ENCODE assay signal across 14 cellular contexts in the genomic region with DNA sequence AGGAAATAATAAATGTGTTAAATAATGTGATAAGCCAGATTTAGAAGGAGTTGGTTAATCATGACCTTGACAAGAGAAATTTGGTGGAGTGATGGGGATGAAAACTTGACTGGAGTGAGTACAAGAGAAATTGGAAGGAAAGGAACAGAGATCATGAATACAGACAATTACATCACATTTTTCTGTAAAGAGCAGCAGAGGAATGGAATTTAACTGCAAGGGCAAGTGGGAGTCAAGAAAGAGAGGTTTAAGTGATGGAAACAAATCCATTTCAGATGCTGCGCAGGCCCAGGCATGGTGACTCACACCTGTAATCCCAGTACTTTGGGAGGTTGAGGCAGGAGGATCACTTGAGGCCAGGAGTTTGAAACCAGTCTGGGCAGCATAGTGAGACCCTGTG.
A peak's percentile ranks its signal among the peaks of the same experiment; 100 is the strongest.
DNase-seq lines count a peak whose midpoint lies in the region; TF ChIP-seq lines count a peak whose summit lies in the region.
"Had no signal": no experiment of that assay in that cellular context is flagged by ENCODE, and none has a peak within 500 bp of the region (broad histone marks: within the 10 kb centered on the region; RNA-seq: fewer than 3 reads in every experiment).

No MANE protein-coding gene starts in this region.

- no peaks in the 10 kb centered on the region for H4K20me1 ChIP-seq in MM.1S (ENCODE audit: insufficient read depth, low read length)

- H3F3A ChIP-seq in MM.1S (ENCODE audit: insufficient read depth, low read length) = no peaks in the 10 kb centered on the region

- no peak overlapping the region for H2AFZ ChIP-seq in MM.1S (ENCODE audit: low read length)

- no peak overlapping the region for H3K9ac ChIP-seq in MM.1S (ENCODE audit: low read length)

- peaks cover 7% of the 10 kb centered on the region for H3K4me1 ChIP-seq in HEK293 (ENCODE audit: control insufficient read depth, insufficient read depth, low read length)
- 0 out of 2 replicates have a peak, but pooled peaks cover 4% of the 10 kb centered on the region for H3K4me1 ChIP-seq in MM.1S (ENCODE audit: low read length)

- H3K4me2 ChIP-seq in MM.1S (ENCODE audit: low read depth, low read length) = no peak overlapping the region

- H3K4me3 ChIP-seq in AG10803 (ENCODE audit: low read length) (no peak overlapping the region), HEK293 (ENCODE audit: low read depth, low read length) (no peak overlapping the region), MM.1S (ENCODE audit: low read length) (no peak overlapping the region)

- no peak for TF ChIP-seq CTCF in AG10803 (conservative IDR thresholded peaks at IDR 0.05; ENCODE audit: low read length)
- TF ChIP-seq CTCF in HEK293 (tag by site-specific recombination; IDR thresholded peaks at IDR 0.05) = no peak
- TF ChIP-seq CTCF in MM.1S (IDR thresholded peaks at IDR 0.05; ENCODE audit: low read length) = no peak

- no peaks in the 10 kb centered on the region for H3K9me2 ChIP-seq in MM.1S (replicated peaks; ENCODE audit: insufficient read depth, low read length)

- H3K27ac ChIP-seq in HEK293 (ENCODE audit: extremely low read depth, low read depth, low read length) (no peak overlapping the region), MM.1S (ENCODE audit: low read length) (no peak overlapping the region)

- H3K9me3 ChIP-seq in HEK293 (ENCODE audit: control insufficient read depth, insufficient read depth, low read depth, low read length) (no peaks in the 10 kb centered on the region), MM.1S (replicated peaks; ENCODE audit: insufficient read depth, low read length) (no peaks in the 10 kb centered on the region)

- POLR2A ChIA-PET in HEK293 (lab: Yijun Ruan, JAX) = no interaction called here

- H3K27me3 ChIP-seq in MM.1S (replicated peaks; ENCODE audit: insufficient read depth, low read length) = no peaks in the 10 kb centered on the region

- no peaks in the 10 kb centered on the region for H3K79me2 ChIP-seq in MM.1S (ENCODE audit: low read length)

- no peaks in the 10 kb centered on the region for H3K36me3 ChIP-seq in HEK293 (ENCODE audit: control insufficient read depth in 2 of 2, insufficient read depth in 1 of 2, low read length in 2 of 2)
- no peaks in the 10 kb centered on the region for H3K36me3 ChIP-seq in MM.1S (replicated peaks; ENCODE audit: insufficient read depth, low read length)

- CTCF ChIA-PET in HEK293 (lab: Yijun Ruan, JAX) = no interaction called here

- DNase-seq in AG10803 (ENCODE audit: low read depth) (peak; percentile 15), amniotic epithelial cell (ENCODE audit: low read depth) (peak; percentile 80), fibroblast of peridontal ligament (ENCODE audit: extremely low read depth) (peak; percentile 47), AG08396 (ENCODE audit: low spot score) (no peak), HUDEP-2 (lab: John Stamatoyannopoulos, UW; ENCODE audit: unreplicated experiment in 76 of 76) (no peak), SHP77 treated with DMSO at 0.1 percent for 48 hours (lab: John Stamatoyannopoulos, UW) (no peak), MM.1S (no peak)
- DNase-seq: 8988T; C1 segment of cervical spinal cord; Calu3; CD4-positive, alpha-beta T cell; DMS 273 treated with DMSO at 0.1 percent for 48 hours; HCEC 1CT had no signal

TF ChIP-seq in HEK293, 187 proteins besides CTCF, POLR2A, EP300 and RAD21:
- TF ChIP-seq PRDM1 (tag by site-specific recombination; IDR thresholded peaks at IDR 0.05) (0 out of 2 replicates have a peak, but pooled peaks have one; percentile 42), ZSCAN23 (tag by site-specific recombination; IDR thresholded peaks at IDR 0.05) (no peak), BCL11B (tag by site-specific recombination; IDR thresholded peaks at IDR 0.05; ENCODE audit: low read depth) (no peak)
- TF ChIP-seq, protein P1, sequence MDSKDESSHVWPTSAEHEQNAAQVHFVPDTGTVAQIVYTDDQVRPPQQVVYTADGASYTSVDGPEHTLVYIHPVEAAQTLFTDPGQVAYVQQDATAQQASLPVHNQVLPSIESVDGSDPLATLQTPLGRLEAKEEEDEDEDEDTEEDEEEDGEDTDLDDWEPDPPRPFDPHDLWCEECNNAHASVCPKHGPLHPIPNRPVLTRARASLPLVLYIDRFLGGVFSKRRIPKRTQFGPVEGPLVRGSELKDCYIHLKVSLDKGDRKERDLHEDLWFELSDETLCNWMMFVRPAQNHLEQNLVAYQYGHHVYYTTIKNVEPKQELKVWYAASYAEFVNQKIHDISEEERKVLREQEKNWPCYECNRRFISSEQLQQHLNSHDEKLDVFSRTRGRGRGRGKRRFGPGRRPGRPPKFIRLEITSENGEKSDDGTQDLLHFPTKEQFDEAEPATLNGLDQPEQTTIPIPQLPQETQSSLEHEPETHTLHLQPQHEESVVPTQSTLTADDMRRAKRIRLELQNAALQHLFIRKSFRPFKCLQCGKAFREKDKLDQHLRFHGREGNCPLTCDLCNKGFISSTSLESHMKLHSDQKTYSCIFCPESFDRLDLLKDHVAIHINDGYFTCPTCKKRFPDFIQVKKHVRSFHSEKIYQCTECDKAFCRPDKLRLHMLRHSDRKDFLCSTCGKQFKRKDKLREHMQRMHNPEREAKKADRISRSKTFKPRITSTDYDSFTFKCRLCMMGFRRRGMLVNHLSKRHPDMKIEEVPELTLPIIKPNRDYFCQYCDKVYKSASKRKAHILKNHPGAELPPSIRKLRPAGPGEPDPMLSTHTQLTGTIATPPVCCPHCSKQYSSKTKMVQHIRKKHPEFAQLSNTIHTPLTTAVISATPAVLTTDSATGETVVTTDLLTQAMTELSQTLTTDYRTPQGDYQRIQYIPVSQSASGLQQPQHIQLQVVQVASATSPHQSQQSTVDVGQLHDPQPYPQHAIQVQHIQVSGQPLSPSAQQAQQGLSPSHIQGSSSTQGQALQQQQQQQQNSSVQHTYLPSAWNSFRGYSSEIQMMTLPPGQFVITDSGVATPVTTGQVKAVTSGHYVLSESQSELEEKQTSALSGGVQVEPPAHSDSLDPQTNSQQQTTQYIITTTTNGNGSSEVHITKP (tag by site-specific recombination; IDR thresholded peaks at IDR 0.05) = no peak
- TF ChIP-seq, protein P2, sequence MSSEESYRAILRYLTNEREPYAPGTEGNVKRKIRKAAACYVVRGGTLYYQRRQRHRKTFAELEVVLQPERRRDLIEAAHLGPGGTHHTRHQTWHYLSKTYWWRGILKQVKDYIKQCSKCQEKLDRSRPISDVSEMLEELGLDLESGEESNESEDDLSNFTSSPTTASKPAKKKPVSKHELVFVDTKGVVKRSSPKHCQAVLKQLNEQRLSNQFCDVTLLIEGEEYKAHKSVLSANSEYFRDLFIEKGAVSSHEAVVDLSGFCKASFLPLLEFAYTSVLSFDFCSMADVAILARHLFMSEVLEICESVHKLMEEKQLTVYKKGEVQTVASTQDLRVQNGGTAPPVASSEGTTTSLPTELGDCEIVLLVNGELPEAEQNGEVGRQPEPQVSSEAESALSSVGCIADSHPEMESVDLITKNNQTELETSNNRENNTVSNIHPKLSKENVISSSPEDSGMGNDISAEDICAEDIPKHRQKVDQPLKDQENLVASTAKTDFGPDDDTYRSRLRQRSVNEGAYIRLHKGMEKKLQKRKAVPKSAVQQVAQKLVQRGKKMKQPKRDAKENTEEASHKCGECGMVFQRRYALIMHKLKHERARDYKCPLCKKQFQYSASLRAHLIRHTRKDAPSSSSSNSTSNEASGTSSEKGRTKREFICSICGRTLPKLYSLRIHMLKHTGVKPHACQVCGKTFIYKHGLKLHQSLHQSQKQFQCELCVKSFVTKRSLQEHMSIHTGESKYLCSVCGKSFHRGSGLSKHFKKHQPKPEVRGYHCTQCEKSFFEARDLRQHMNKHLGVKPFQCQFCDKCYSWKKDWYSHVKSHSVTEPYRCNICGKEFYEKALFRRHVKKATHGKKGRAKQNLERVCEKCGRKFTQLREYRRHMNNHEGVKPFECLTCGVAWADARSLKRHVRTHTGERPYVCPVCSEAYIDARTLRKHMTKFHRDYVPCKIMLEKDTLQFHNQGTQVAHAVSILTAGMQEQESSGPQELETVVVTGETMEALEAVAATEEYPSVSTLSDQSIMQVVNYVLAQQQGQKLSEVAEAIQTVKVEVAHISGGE (tag by site-specific recombination; conservative IDR thresholded peaks at IDR 0.05; ENCODE audit: low read depth) = no peak

Comparison
In these comparisons a context has a peak if more than half of its experiments do, and no peak if none do; other contexts are left out.
1. DNase-seq: peak in AG10803 (single experiment), amniotic epithelial cell (single experiment) and fibroblast of peridontal ligament (single experiment); none in AG08396 (single experiment), HUDEP-2 (0 of 76), SHP77 treated with DMSO at 0.1 percent for 48 hours (single experiment) and MM.1S (single experiment).